In the genomic region with DNA sequence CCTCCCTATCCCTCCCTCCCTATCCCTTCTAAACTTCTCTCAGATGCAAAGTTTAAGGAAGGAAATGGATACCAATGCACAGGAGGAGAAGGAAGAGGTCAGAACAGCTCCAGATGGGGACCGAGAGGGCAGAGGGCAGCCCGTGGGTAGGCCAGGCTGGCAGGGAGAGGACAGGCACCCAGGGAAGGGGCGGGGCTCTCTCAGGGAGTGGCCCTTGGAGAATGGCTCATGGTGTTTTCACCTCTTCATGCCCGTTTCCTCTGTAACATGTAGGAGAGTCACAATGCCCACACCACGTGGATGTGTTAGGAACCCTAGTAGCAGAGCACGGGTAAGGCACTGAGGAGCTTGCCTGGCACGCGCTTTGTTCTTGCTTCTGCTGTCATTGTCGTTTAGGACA, we compare ENCODE assay signal across 20 cellular contexts.
DNase-seq lines count a peak whose midpoint lies in the region; ATAC-seq and TF ChIP-seq lines count a peak whose summit lies in the region.
"Had no signal": no experiment of that assay in that cellular context is flagged by ENCODE, and none has a peak within 500 bp of the region (broad histone marks: within the 10 kb centered on the region; RNA-seq: fewer than 3 reads in every experiment).

No MANE protein-coding gene starts in this region.

- TF ChIP-seq EP300 in transverse colon (IDR thresholded peaks at IDR 0.05; ENCODE audit: low read depth) = no peak

- no peaks in the 10 kb centered on the region for H3K9me3 ChIP-seq in right cardiac atrium (ENCODE audit: control insufficient read depth, low read length)
- no peaks in the 10 kb centered on the region for H3K9me3 ChIP-seq in transverse colon
- H3K9me3 ChIP-seq: ovary had no signal

- peaks cover 0 to 8% (median 0%) of the 10 kb centered on the region in 4 donors for H3K36me3 ChIP-seq in transverse colon
- H3K36me3 ChIP-seq: brain microvascular endothelial cell, ovary had no signal

- no peak for TF ChIP-seq CTCF in transverse colon (IDR thresholded peaks at IDR 0.05)

- H3K27me3 ChIP-seq in right cardiac atrium (ENCODE audit: control insufficient read depth, insufficient read depth) (no peaks in the 10 kb centered on the region), transverse colon (no peaks in the 10 kb centered on the region)
- H3K27me3 ChIP-seq: brain microvascular endothelial cell, ovary had no signal

- TF ChIP-seq POLR2A in transverse colon (IDR thresholded peaks at IDR 0.05) = no peak

- H3K9me3 Mint-ChIP-seq in stimulated activated naive CD8-positive, alpha-beta T cell treated with anti-CD3 and anti-CD28 coated beads, Interleukin-15, Interleukin-2, amounts not matched to agents 100 ng/mL and 50 ng/mL, for 24 hours = no peaks in the 10 kb centered on the region
- no peaks in the 10 kb centered on the region for H3K9me3 Mint-ChIP-seq in stimulated activated naive CD8-positive, alpha-beta T cell treated with anti-CD3 and anti-CD28 coated beads, Interleukin-15, amount 100 ng/mL, for 72 hours
- H3K9me3 Mint-ChIP-seq: activated T-helper 1 cell treated with anti-CD3 and anti-CD28 coated beads, Interleukin-12 subunit alpha, Interleukin-12 subunit beta, Interleukin-2, Interleukin-4 antibody, amounts not matched to agents 30 ng/mL and 10 ng/mL and 1 ng/mL, durations not matched to agents 14 hours and 24 hours and 36 hours; CD4-positive, alpha-beta T cell; mesothelial cell of epicardium; nephron; T-helper 1 cell treated with Interleukin-12 subunit alpha and Interleukin-12 subunit beta and Interleukin-4 antibody, amounts not matched to agents 30 μg/mL and 1 μg/mL, for 36 hours had no signal

- H3K27me3 Mint-ChIP-seq in stimulated activated naive CD8-positive, alpha-beta T cell treated with anti-CD3 and anti-CD28 coated beads, Interleukin-15, Interleukin-2, amounts not matched to agents 100 ng/mL and 50 ng/mL, for 24 hours = no peaks in the 10 kb centered on the region
- no peaks in the 10 kb centered on the region for H3K27me3 Mint-ChIP-seq in stimulated activated naive CD8-positive, alpha-beta T cell treated with anti-CD3 and anti-CD28 coated beads, Interleukin-15, amount 100 ng/mL, for 72 hours
- H3K27me3 Mint-ChIP-seq: CD4-positive, alpha-beta T cell had no signal

- no peak for ATAC-seq in stimulated activated naive CD8-positive, alpha-beta T cell treated with anti-CD3 and anti-CD28 coated beads, Interleukin-15, amount 100 ng/mL, for 72 hours
- peak; percentile 15 to 30 for ATAC-seq in right cardiac atrium
- ATAC-seq in HG03139 (IDR thresholded peaks at IDR 0.05; ENCODE audit: unreplicated experiment) = no peak

- H3K27ac ChIP-seq in right cardiac atrium (ENCODE audit: low read length) = no peak overlapping the region
- no peak overlapping the region for H3K27ac ChIP-seq in transverse colon
- H3K27ac ChIP-seq: brain microvascular endothelial cell, ovary had no signal

- peak overlapping the region; percentile 47 for H3K27ac Mint-ChIP-seq in stimulated activated naive CD8-positive, alpha-beta T cell treated with anti-CD3 and anti-CD28 coated beads, Interleukin-15, Interleukin-2, amounts not matched to agents 100 ng/mL and 50 ng/mL, for 24 hours
- no peak overlapping the region for H3K27ac Mint-ChIP-seq in stimulated activated naive CD8-positive, alpha-beta T cell treated with anti-CD3 and anti-CD28 coated beads, Interleukin-15, amount 100 ng/mL, for 72 hours
- H3K27ac Mint-ChIP-seq: activated T-helper 1 cell treated with anti-CD3 and anti-CD28 coated beads, Interleukin-12 subunit alpha, Interleukin-12 subunit beta, Interleukin-2, Interleukin-4 antibody, amounts not matched to agents 30 ng/mL and 10 ng/mL and 1 ng/mL, durations not matched to agents 14 hours and 24 hours and 36 hours; CD4-positive, alpha-beta T cell; mesothelial cell of epicardium; nephron; T-helper 1 cell treated with Interleukin-12 subunit alpha and Interleukin-12 subunit beta and Interleukin-4 antibody, amounts not matched to agents 30 μg/mL and 1 μg/mL, for 36 hours had no signal

- in situ Hi-C loops in transverse colon (cut with MboI; ENCODE audit: low pct_ligation_motif_present in 1 of 4, low pct_unique_long_range_greater_than_20kb in 1 of 4, low sequenced_read_pairs in 3 of 4) = no loop called here

- H3K4me3 Mint-ChIP-seq in stimulated activated naive CD8-positive, alpha-beta T cell treated with anti-CD3 and anti-CD28 coated beads, Interleukin-15, Interleukin-2, amounts not matched to agents 100 ng/mL and 50 ng/mL, for 24 hours = no peak overlapping the region
- no peak overlapping the region for H3K4me3 Mint-ChIP-seq in stimulated activated naive CD8-positive, alpha-beta T cell treated with anti-CD3 and anti-CD28 coated beads, Interleukin-15, amount 100 ng/mL, for 72 hours
- H3K4me3 Mint-ChIP-seq: activated T-helper 1 cell treated with anti-CD3 and anti-CD28 coated beads, Interleukin-12 subunit alpha, Interleukin-12 subunit beta, Interleukin-2, Interleukin-4 antibody, amounts not matched to agents 30 ng/mL and 10 ng/mL and 1 ng/mL, durations not matched to agents 14 hours and 24 hours and 36 hours; CD4-positive, alpha-beta T cell; mesothelial cell of epicardium; nephron; T-helper 1 cell treated with Interleukin-12 subunit alpha and Interleukin-12 subunit beta and Interleukin-4 antibody, amounts not matched to agents 30 μg/mL and 1 μg/mL, for 36 hours had no signal

- no peak overlapping the region for H3K4me3 ChIP-seq in right cardiac atrium (ENCODE audit: low read length)
- H3K4me3 ChIP-seq in transverse colon = no peak overlapping the region
- H3K4me3 ChIP-seq: ovary, smooth muscle cell had no signal

- intact Hi-C loops in right cardiac atrium (cut with DNase I) (no loop called here), transverse colon (cut with DNase I; ENCODE audit: low total_unique reads) (no loop called here)

- H3K4me1 ChIP-seq in right cardiac atrium (ENCODE audit: control insufficient read depth, insufficient read depth, low read length) = no peaks in the 10 kb centered on the region
- H3K4me1 ChIP-seq in transverse colon = no peaks in the 10 kb centered on the region

- peaks cover 26% of the 10 kb centered on the region for H3K4me1 Mint-ChIP-seq in stimulated activated naive CD8-positive, alpha-beta T cell treated with anti-CD3 and anti-CD28 coated beads, Interleukin-15, Interleukin-2, amounts not matched to agents 100 ng/mL and 50 ng/mL, for 24 hours (ENCODE audit: low read depth)
- peaks cover 15% of the 10 kb centered on the region for H3K4me1 Mint-ChIP-seq in stimulated activated naive CD8-positive, alpha-beta T cell treated with anti-CD3 and anti-CD28 coated beads, Interleukin-15, amount 100 ng/mL, for 72 hours
- H3K4me1 Mint-ChIP-seq: mesothelial cell of epicardium had no signal

- WGBS in right cardiac atrium = 85% methylated on average over 9 of the region's 9 CpGs
- 80 to 88% methylated on average over 1 to 9 of the region's 9 CpGs for WGBS in transverse colon (ENCODE audit: low coverage in 1 of 2), 2 donors

- H3K36me3 Mint-ChIP-seq in stimulated activated naive CD8-positive, alpha-beta T cell treated with anti-CD3 and anti-CD28 coated beads, Interleukin-15, Interleukin-2, amounts not matched to agents 100 ng/mL and 50 ng/mL, for 24 hours (ENCODE audit: low read depth) = peaks cover 41% of the 10 kb centered on the region

- DNase-seq in stimulated activated naive CD8-positive, alpha-beta T cell treated with anti-CD3 and anti-CD28 coated beads, Interleukin-15, amount 100 ng/mL, for 72 hours = no peak
- peak; percentile 77 for DNase-seq in UCSD-AML1 (lab: John Stamatoyannopoulos, UW; ENCODE audit: unreplicated experiment)
- DNase-seq in right cardiac atrium = no peak
- DNase-seq in transverse colon = no peak
- DNase-seq in Ammon's horn (ENCODE audit: low spot score) = no peak
- DNase-seq: brain microvascular endothelial cell; CD4-positive, alpha-beta T cell; glutamatergic neuron; NCI-H446; NCI-H82; ovary; stimulated activated CD4-positive, alpha-beta T cell treated with anti-CD3 and anti-CD28 coated beads, Interleukin-1b, Interleukin-23, amount 100 ng/mL, for 48 hours; substantia nigra had no signal

Comparison
In these comparisons a context has a peak if more than half of its experiments do, and no peak if none do; other contexts are left out.
1. ATAC-seq: peak in right cardiac atrium (2 of 2); none in stimulated activated naive CD8-positive, alpha-beta T cell treated with anti-CD3 and anti-CD28 coated beads, Interleukin-15, amount 100 ng/mL, for 72 hours (single experiment) and HG03139 (single experiment).